In the genomic region with DNA sequence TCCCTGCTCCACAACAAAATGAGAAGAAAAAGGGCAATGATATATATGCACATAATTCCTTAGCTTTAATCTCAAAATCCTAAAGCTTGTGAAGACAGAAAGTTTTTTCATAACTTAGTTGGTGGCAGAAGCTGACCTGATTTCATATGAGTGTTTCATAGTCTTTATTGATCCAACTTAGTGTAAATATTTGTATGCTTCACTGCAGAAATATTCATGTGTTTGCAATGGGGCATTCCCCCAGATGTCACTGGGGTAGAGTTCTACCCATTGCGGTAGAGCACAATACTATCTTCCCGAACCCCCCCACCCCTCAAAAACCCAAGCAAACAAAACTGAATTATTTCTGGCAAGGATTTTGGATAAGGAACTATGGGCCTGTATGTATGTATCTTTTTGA, we compare ENCODE assay signal across 1 cellular context.
TF ChIP-seq lines count a peak whose summit lies in the region.

No MANE protein-coding gene starts in this region.

TF ChIP-seq in A549, 52 proteins besides CTCF, POLR2A, EP300 and RAD21 (continued from another document):
- no peak for TF ChIP-seq JUNB (IDR thresholded peaks at IDR 0.05)
- TF ChIP-seq, protein P1, sequence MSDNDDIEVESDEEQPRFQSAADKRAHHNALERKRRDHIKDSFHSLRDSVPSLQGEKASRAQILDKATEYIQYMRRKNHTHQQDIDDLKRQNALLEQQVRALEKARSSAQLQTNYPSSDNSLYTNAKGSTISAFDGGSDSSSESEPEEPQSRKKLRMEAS (IDR thresholded peaks at IDR 0.05): no peak
- no peak for TF ChIP-seq BHLHE40 (IDR thresholded peaks at IDR 0.05; ENCODE audit: low read depth, low read length)
- TF ChIP-seq, protein P2, sequence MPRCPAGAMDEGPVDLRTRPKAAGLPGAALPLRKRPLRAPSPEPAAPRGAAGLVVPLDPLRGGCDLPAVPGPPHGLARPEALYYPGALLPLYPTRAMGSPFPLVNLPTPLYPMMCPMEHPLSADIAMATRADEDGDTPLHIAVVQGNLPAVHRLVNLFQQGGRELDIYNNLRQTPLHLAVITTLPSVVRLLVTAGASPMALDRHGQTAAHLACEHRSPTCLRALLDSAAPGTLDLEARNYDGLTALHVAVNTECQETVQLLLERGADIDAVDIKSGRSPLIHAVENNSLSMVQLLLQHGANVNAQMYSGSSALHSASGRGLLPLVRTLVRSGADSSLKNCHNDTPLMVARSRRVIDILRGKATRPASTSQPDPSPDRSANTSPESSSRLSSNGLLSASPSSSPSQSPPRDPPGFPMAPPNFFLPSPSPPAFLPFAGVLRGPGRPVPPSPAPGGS (IDR thresholded peaks at IDR 0.05): no peak
